Comparison of ENCODE assay signal across 15 cellular contexts in genomic region chr5:154784856-154785255, GRCh38. TPM values are rescaled to one million over a fixed set of nuclear protein-coding genes. Genes with fewer than 3 reads are reported as not detected.
DNase-seq lines count a peak whose midpoint lies in the region; ATAC-seq, FAIRE-seq and TF ChIP-seq lines count a peak whose summit lies in the region.
"Had no signal": no experiment of that assay in that cellular context is flagged by ENCODE, and none has a peak within 500 bp of the region (broad histone marks: within the 10 kb centered on the region; RNA-seq: fewer than 3 reads in every experiment).

No MANE protein-coding gene starts in this region.

- H3K4me3 Mint-ChIP-seq in CD8-positive, alpha-beta T cell = no peak overlapping the region
- H3K4me3 Mint-ChIP-seq in HFFc6 = no peak overlapping the region
- peak overlapping the region; percentile 1 for H3K4me3 Mint-ChIP-seq in activated naive CD8-positive, alpha-beta T cell treated with anti-CD3 and anti-CD28 coated beads for 36 hours
- H3K4me3 Mint-ChIP-seq in natural killer cell treated with Interleukin-12 subunit alpha and Interleukin-12 subunit beta and Interleukin-15 and Interleukin-18, amount 100 ng/mL, for 72 hours = peak overlapping the region; percentile 0

- no peak for DNase-seq in CD8-positive, alpha-beta T cell
- DNase-seq in HFFc6 = no peak
- DNase-seq in activated naive CD8-positive, alpha-beta T cell treated with anti-CD3 and anti-CD28 coated beads for 36 hours = no peak
- DNase-seq in natural killer cell treated with Interleukin-12 subunit alpha and Interleukin-12 subunit beta and Interleukin-15 and Interleukin-18, amount 100 ng/mL, for 72 hours (ENCODE audit: low spot score) = no peak
- no peak for DNase-seq in small intestine
- no peak for DNase-seq in NCI-H1694 treated with DMSO at 0.1 percent for 48 hours (lab: John Stamatoyannopoulos, UW)
- DNase-seq: activated T-cell treated with anti-CD3 and anti-CD28 coated beads, Interleukin-2, amount 50 U/mL, for 48 hours; kidney; NCI-H1694; NCI-H526 treated with DMSO at 0.1 percent for 48 hours; right lobe of liver had no signal

- CTCF ChIA-PET in CD8-positive, alpha-beta T cell (lab: Charles Lee) = interaction anchor here (0.9 kb wide), 1 partner anchor 13 kb away, joined by 4 read pairs; no protein-coding TSS in a partner anchor

- H3K27me3 Mint-ChIP-seq in CD8-positive, alpha-beta T cell (ENCODE audit: low read depth) = no peaks in the 10 kb centered on the region
- H3K27me3 Mint-ChIP-seq in HFFc6 (ENCODE audit: insufficient read depth) = peaks cover 2% of the 10 kb centered on the region; the same call in 1 of the 2 replicates
- no peaks in the 10 kb centered on the region for H3K27me3 Mint-ChIP-seq in activated naive CD8-positive, alpha-beta T cell treated with anti-CD3 and anti-CD28 coated beads for 36 hours
- no peaks in the 10 kb centered on the region for H3K27me3 Mint-ChIP-seq in natural killer cell treated with Interleukin-12 subunit alpha and Interleukin-12 subunit beta and Interleukin-15 and Interleukin-18, amount 100 ng/mL, for 72 hours

- intact Hi-C loops in CD8-positive, alpha-beta T cell (cut with DNase I, micrococcal nuclease) = no loop called here

- H3K36me3 Mint-ChIP-seq in CD8-positive, alpha-beta T cell = peaks cover 8% of the 10 kb centered on the region
- no peaks in the 10 kb centered on the region; the same call in none of the 2 replicates for H3K36me3 Mint-ChIP-seq in HFFc6 (ENCODE audit: low read depth)
- H3K36me3 Mint-ChIP-seq in activated naive CD8-positive, alpha-beta T cell treated with anti-CD3 and anti-CD28 coated beads for 36 hours = peaks cover 29% of the 10 kb centered on the region
- no peaks in the 10 kb centered on the region for H3K36me3 Mint-ChIP-seq in natural killer cell treated with Interleukin-12 subunit alpha and Interleukin-12 subunit beta and Interleukin-15 and Interleukin-18, amount 100 ng/mL, for 72 hours

- FAIRE-seq in small intestine (lab: Jason Lieb, UNC) = no peak
- FAIRE-seq: kidney had no signal

- H3K9me3 ChIP-seq in CD8-positive, alpha-beta T cell (ENCODE audit: low read length) = no peaks in the 10 kb centered on the region
- no peaks in the 10 kb centered on the region for H3K9me3 ChIP-seq in small intestine (ENCODE audit: control insufficient read depth, low read depth)
- H3K9me3 ChIP-seq: right lobe of liver, suprapubic skin had no signal

- H3K27ac ChIP-seq in CD8-positive, alpha-beta T cell (ENCODE audit: low read depth, low read length) = no peak overlapping the region
- no peak overlapping the region for H3K27ac ChIP-seq in small intestine (ENCODE audit: low read depth in 1 of 2, low read length in 1 of 2)
- H3K27ac ChIP-seq: right lobe of liver, suprapubic skin had no signal

- POLR2A ChIA-PET in CD8-positive, alpha-beta T cell (lab: Charles Lee) = no interaction called here

- no peak for TF ChIP-seq CTCF in CD8-positive, alpha-beta T cell (IDR thresholded peaks at IDR 0.05)
- no peak for TF ChIP-seq CTCF in HFFc6 (IDR thresholded peaks at IDR 0.05)

- no peaks in the 10 kb centered on the region for H3K36me3 ChIP-seq in CD8-positive, alpha-beta T cell (ENCODE audit: insufficient read depth, low read length)
- no peaks in the 10 kb centered on the region for H3K36me3 ChIP-seq in small intestine (ENCODE audit: control insufficient read depth in 2 of 2, insufficient read depth in 2 of 2, low read length in 2 of 2)
- H3K36me3 ChIP-seq: right lobe of liver, suprapubic skin had no signal

- H3K9me3 Mint-ChIP-seq in CD8-positive, alpha-beta T cell = no peaks in the 10 kb centered on the region
- H3K9me3 Mint-ChIP-seq in HFFc6 = no peaks in the 10 kb centered on the region
- H3K9me3 Mint-ChIP-seq in activated naive CD8-positive, alpha-beta T cell treated with anti-CD3 and anti-CD28 coated beads for 36 hours = no peaks in the 10 kb centered on the region
- H3K9me3 Mint-ChIP-seq in natural killer cell treated with Interleukin-12 subunit alpha and Interleukin-12 subunit beta and Interleukin-15 and Interleukin-18, amount 100 ng/mL, for 72 hours = no peaks in the 10 kb centered on the region

- H3K27ac Mint-ChIP-seq in CD8-positive, alpha-beta T cell = peak overlapping the region; percentile 85
- H3K27ac Mint-ChIP-seq in HFFc6 = peak overlapping the region; percentile 6; the same call in 1 of the 2 replicates
- peak overlapping the region; percentile 68 for H3K27ac Mint-ChIP-seq in activated naive CD8-positive, alpha-beta T cell treated with anti-CD3 and anti-CD28 coated beads for 36 hours
- H3K27ac Mint-ChIP-seq in natural killer cell treated with Interleukin-12 subunit alpha and Interleukin-12 subunit beta and Interleukin-15 and Interleukin-18, amount 100 ng/mL, for 72 hours = peak overlapping the region; percentile 8 to 43

- 85 to 97% (median 89%) methylated on average over 2 of the region's 2 CpGs for WGBS in small intestine, 3 donors

- ATAC-seq in CD8-positive, alpha-beta T cell = no peak
- ATAC-seq in natural killer cell treated with Interleukin-12 subunit alpha and Interleukin-12 subunit beta and Interleukin-15 and Interleukin-18, amount 100 ng/mL, for 72 hours = no peak
- ATAC-seq in GM19035 (IDR thresholded peaks at IDR 0.05; ENCODE audit: unreplicated experiment) (no peak), GM21723 (IDR thresholded peaks at IDR 0.05; ENCODE audit: unreplicated experiment) (no peak)
- ATAC-seq: Right ventricle myocardium inferior had no signal

- H3K27me3 ChIP-seq in CD8-positive, alpha-beta T cell (ENCODE audit: insufficient read depth, low read length) = no peaks in the 10 kb centered on the region
- H3K27me3 ChIP-seq in small intestine (ENCODE audit: control insufficient read depth in 2 of 2, insufficient read depth in 2 of 2, low read length in 2 of 2) = no peaks in the 10 kb centered on the region
- H3K27me3 ChIP-seq: right lobe of liver, suprapubic skin had no signal

- peaks cover 77% of the 10 kb centered on the region for H3K4me1 ChIP-seq in CD8-positive, alpha-beta T cell (ENCODE audit: insufficient read depth, low read length)
- peaks cover 4 to 31% of the 10 kb centered on the region in 2 donors for H3K4me1 ChIP-seq in small intestine (ENCODE audit: control insufficient read depth in 2 of 2, insufficient read depth in 1 of 2, low read depth in 1 of 2, low read length in 1 of 2)

- H3K4me1 Mint-ChIP-seq in CD8-positive, alpha-beta T cell (ENCODE audit: low read depth) = peaks cover 83% of the 10 kb centered on the region
- H3K4me1 Mint-ChIP-seq in HFFc6 (ENCODE audit: low read depth) = peaks cover 78% of the 10 kb centered on the region
- peaks cover 82% of the 10 kb centered on the region for H3K4me1 Mint-ChIP-seq in activated naive CD8-positive, alpha-beta T cell treated with anti-CD3 and anti-CD28 coated beads for 36 hours
- peaks cover 55 to 62% of the 10 kb centered on the region in 2 donors for H3K4me1 Mint-ChIP-seq in natural killer cell treated with Interleukin-12 subunit alpha and Interleukin-12 subunit beta and Interleukin-15 and Interleukin-18, amount 100 ng/mL, for 72 hours (ENCODE audit: low read depth in 2 of 2)

- H3K4me3 ChIP-seq in CD8-positive, alpha-beta T cell (ENCODE audit: low read depth, low read length) = no peak overlapping the region
- no peak overlapping the region for H3K4me3 ChIP-seq in small intestine (ENCODE audit: low read depth in 1 of 2, low read length in 2 of 2)
- H3K4me3 ChIP-seq: right lobe of liver, suprapubic skin had no signal

RNA-seq across cellular contexts. Expression of gene LARP1, which starts 29.7 kb away (rescaled TPM):
- total RNA-seq in CD8-positive, alpha-beta T cell = 10 to 100 TPM; 70.4 to 80.5 TPM
- total RNA-seq in HFFc6 (2021; fragmentation: NEBNext Ultra II Directional; extraction: Animal tissue kit (Norgen Biotek cat#: 25700)) = 100 to 1,000 TPM; 204 to 228 (median 208) TPM
- 100 to 1,000 TPM; 285 to 292 TPM for total RNA-seq in activated naive CD8-positive, alpha-beta T cell treated with anti-CD3 and anti-CD28 coated beads for 36 hours
- 100 to 1,000 TPM; 193 to 369 TPM for total RNA-seq in natural killer cell treated with Interleukin-12 subunit alpha and Interleukin-12 subunit beta and Interleukin-15 and Interleukin-18, amount 100 ng/mL, for 72 hours
- 10 to 100 TPM; 16.8 to 63.2 (median 22.8) TPM for polyA plus RNA-seq in small intestine

Comparison
In these comparisons a context has a peak if more than half of its experiments do, and no peak if none do; other contexts are left out.
1. H3K27ac Mint-ChIP-seq: peak in every context shown above with its lines; median percentile 85 in CD8-positive, alpha-beta T cell; 68 in activated naive CD8-positive, alpha-beta T cell treated with anti-CD3 and anti-CD28 coated beads for 36 hours; 26 in natural killer cell treated with Interleukin-12 subunit alpha and Interleukin-12 subunit beta and Interleukin-15 and Interleukin-18, amount 100 ng/mL, for 72 hours; 6 in HFFc6.
2. H3K4me3 Mint-ChIP-seq: peak in activated naive CD8-positive, alpha-beta T cell treated with anti-CD3 and anti-CD28 coated beads for 36 hours (single experiment) and natural killer cell treated with Interleukin-12 subunit alpha and Interleukin-12 subunit beta and Interleukin-15 and Interleukin-18, amount 100 ng/mL, for 72 hours (single experiment); none in CD8-positive, alpha-beta T cell (single experiment) and HFFc6 (single experiment).